Comparison of ENCODE assay signal across 8 cellular contexts in the genomic region with DNA sequence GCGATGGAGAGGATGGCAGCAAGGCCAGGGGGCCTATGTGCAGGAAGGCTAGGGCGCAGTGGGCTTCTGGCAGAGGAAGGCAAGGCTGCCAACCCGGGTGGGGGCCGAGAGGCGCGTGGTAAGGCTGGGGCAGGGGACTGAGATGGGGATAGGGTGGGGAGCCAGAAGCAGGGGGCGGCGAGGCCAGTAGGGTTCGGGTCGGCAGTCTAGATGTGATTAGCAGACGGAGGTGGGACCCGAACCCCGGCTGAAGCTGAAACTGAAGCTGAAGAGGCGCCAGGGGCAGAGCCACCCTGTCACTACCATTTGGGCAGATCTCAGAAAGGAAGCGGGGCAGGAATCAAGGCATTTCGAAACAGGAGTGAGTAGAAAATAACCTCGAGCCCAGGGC. TPM values are rescaled to one million over a fixed set of nuclear protein-coding genes. Genes with fewer than 3 reads are reported as not detected.
DNase-seq lines count a peak whose midpoint lies in the region; ATAC-seq and TF ChIP-seq lines count a peak whose summit lies in the region.

No MANE protein-coding gene starts in this region.

- H3K4me3 ChIP-seq in Jurkat, Clone E6-1 (ENCODE audit: low read length): peak overlapping the region; percentile 80
- peak overlapping the region; percentile 83 to 90 for H3K4me3 ChIP-seq in esophagus (ENCODE audit: low read depth in 1 of 2, low read length in 2 of 2)
- H3K4me3 ChIP-seq in testis: peak overlapping the region; percentile 73 to 78

- no peaks in the 10 kb centered on the region for H3K27me3 ChIP-seq in esophagus (ENCODE audit: control insufficient read depth in 1 of 2, insufficient read depth in 2 of 2, low read length in 2 of 2)
- H3K27me3 ChIP-seq in testis: no peaks in the 10 kb centered on the region

- no peaks in the 10 kb centered on the region for H3K36me3 ChIP-seq in esophagus (ENCODE audit: control insufficient read depth in 2 of 2, insufficient read depth in 2 of 2, low read length in 1 of 2)
- no peaks in the 10 kb centered on the region for H3K36me3 ChIP-seq in testis (ENCODE audit: low read depth, missing control alignments)

- H3K27ac Mint-ChIP-seq in natural killer cell: no peak overlapping the region

- H3K9me3 ChIP-seq in esophagus (ENCODE audit: control insufficient read depth in 2 of 2, insufficient read depth in 1 of 2, low read depth in 1 of 2, low read length in 1 of 2): no peaks in the 10 kb centered on the region
- no peaks in the 10 kb centered on the region for H3K9me3 ChIP-seq in testis

- 2 to 5% methylated on average over 17 of the region's 17 CpGs for WGBS in esophagus, 2 donors
- WGBS in testis, 2 donors: 1 to 2% methylated on average over 16 to 17 of the region's 17 CpGs

- no peaks in the 10 kb centered on the region for H3K9me3 Mint-ChIP-seq in natural killer cell

- H3K4me1 Mint-ChIP-seq in natural killer cell: peaks cover 26 to 28% of the 10 kb centered on the region in 2 donors

- ATAC-seq in GM21526 (IDR thresholded peaks at IDR 0.05; ENCODE audit: low FRiP score, unreplicated experiment) (peak; percentile 5), natural killer cell (peak in 1 of 3 donors; percentile 43)

- H3K27ac ChIP-seq in esophagus (ENCODE audit: low read depth in 2 of 2, low read length in 1 of 2) (peak overlapping the region; percentile 82 to 86), testis (peak overlapping the region; percentile 82 to 89)

- H3K4me1 ChIP-seq in esophagus (ENCODE audit: control insufficient read depth in 2 of 2, insufficient read depth in 2 of 2, low read length in 1 of 2): peaks cover 2 to 3% of the 10 kb centered on the region in 2 donors
- H3K4me1 ChIP-seq in testis: peaks cover 16% of the 10 kb centered on the region

- no peak for TF ChIP-seq POLR2A in testis (IDR thresholded peaks at IDR 0.05)

- DNase-seq in Daoy (ENCODE audit: low read depth) (peak; percentile 33), natural killer cell (no peak), testis (peak; percentile 25), NCI-H1436 (lab: John Stamatoyannopoulos, UW) (no peak)
- no peak for DNase-seq in Jurkat, Clone E6-1 (ENCODE audit: low read depth, low spot score)
- peak; percentile 43 to 53 for DNase-seq in activated CD4-positive, alpha-beta T cell treated with anti-CD3 and anti-CD28 coated beads, Interleukin-2, amount 50 U/mL, for 48 hours

- peak overlapping the region; percentile 94 for H3K4me3 Mint-ChIP-seq in natural killer cell

- TF ChIP-seq CTCF in natural killer cell (IDR thresholded peaks at IDR 0.05): no peak
- no peak for TF ChIP-seq CTCF in testis (IDR thresholded peaks at IDR 0.05)

- no peaks in the 10 kb centered on the region for H3K36me3 Mint-ChIP-seq in natural killer cell

- peaks cover 0 to 2% of the 10 kb centered on the region in 2 donors for H3K27me3 Mint-ChIP-seq in natural killer cell (ENCODE audit: low read depth in 2 of 2)

- intact Hi-C loops in natural killer cell (cut with micrococcal nuclease) (loop anchor here (2.0 kb wide), 2 partner anchors 56 to 80 kb away; a partner anchor contains a TSS), testis (cut with DNase I; ENCODE audit: low total_unique reads) (no loop called here)

RNA-seq across cellular contexts. Expression of a gene that starts 0.5 kb away (rescaled TPM):
- 15.4 and 17.2 TPM in 2 replicates for total RNA-seq in Daoy (2014; rRNA removed; shearing (Covaris generic))
- 15.0 TPM for polyA plus RNA-seq in Jurkat, Clone E6-1 (2012; ENCODE audit: insufficient read depth, insufficient read length)
- polyA plus RNA-seq in esophagus (1 to 10 TPM; 1.5 to 2.0 TPM), testis (ENCODE audit: insufficient read depth, low read depth, low replicate concordance) (16.9 TPM)
- total RNA-seq in natural killer cell (1 to 10 TPM; 8.0 to 9.3 (median 9.1) TPM), testis (10 to 100 TPM; 30.9 to 40.1 TPM)

RNA-seq across cellular contexts. Expression of a gene that starts 0.8 kb away (rescaled TPM):
- 3.0 and 4.5 TPM in 2 replicates for total RNA-seq in Daoy (2014; rRNA removed; shearing (Covaris generic))
- not detected for polyA plus RNA-seq in Jurkat, Clone E6-1 (2012; ENCODE audit: insufficient read depth, insufficient read length)
- polyA plus RNA-seq in esophagus: under 1 TPM; 0.34 to 0.41 TPM
- under 1 TPM; 0.09 to 0.54 (median 0.40) TPM for total RNA-seq in natural killer cell
- total RNA-seq in testis: 10 to 100 TPM in 1 of 2 donors, 1 to 10 TPM in 1; 9.2 to 22.6 TPM
- polyA plus RNA-seq in testis (ENCODE audit: insufficient read depth, low read depth, low replicate concordance): 31.3 TPM

RNA-seq across cellular contexts. Expression of a gene that starts 46.9 kb away (rescaled TPM):
- total RNA-seq in Daoy (2014; rRNA removed; shearing (Covaris generic)): 1.3 and 1.4 TPM in 2 replicates
- polyA plus RNA-seq in Jurkat, Clone E6-1 (2012; ENCODE audit: insufficient read depth, insufficient read length): 0.63 TPM
- polyA plus RNA-seq in esophagus (under 1 TPM; 0.09 to 0.22 TPM), testis (ENCODE audit: insufficient read depth, low read depth, low replicate concordance) (18.0 TPM)
- total RNA-seq in natural killer cell (under 1 TPM; 0.25 to 0.52 (median 0.40) TPM), testis (10 to 100 TPM in 1 of 2 donors, 1 to 10 TPM in 1; 5.2 to 11.3 TPM)

RNA-seq across cellular contexts. Expression of a gene that starts 55.5 kb away (rescaled TPM):
- 48.9 and 78.4 TPM in 2 replicates for total RNA-seq in Daoy (2014; rRNA removed; shearing (Covaris generic))
- 45.0 TPM for polyA plus RNA-seq in Jurkat, Clone E6-1 (2012; ENCODE audit: insufficient read depth, insufficient read length)
- 10 to 100 TPM; 22.2 to 34.2 TPM for polyA plus RNA-seq in esophagus
- 1 to 10 TPM; 3.0 to 5.6 (median 5.2) TPM for total RNA-seq in natural killer cell
- total RNA-seq in testis: 10 to 100 TPM; 52.8 to 64.1 TPM
- polyA plus RNA-seq in testis (ENCODE audit: insufficient read depth, low read depth, low replicate concordance): 101 TPM

RNA-seq across cellular contexts. Expression of a gene that starts 55.7 kb away (rescaled TPM):
- 11.7 and 23.5 TPM in 2 replicates for total RNA-seq in Daoy (2014; rRNA removed; shearing (Covaris generic))
- polyA plus RNA-seq in Jurkat, Clone E6-1 (2012; ENCODE audit: insufficient read depth, insufficient read length): 18.6 TPM
- polyA plus RNA-seq in esophagus (10 to 100 TPM in 1 of 2 donors, 1 to 10 TPM in 1; 5.8 to 11.5 TPM), testis (ENCODE audit: insufficient read depth, low read depth, low replicate concordance) (108 TPM)
- total RNA-seq in natural killer cell (10 to 100 TPM in 1 of 3 donors, 1 to 10 TPM in 2; 6.7 to 10.9 (median 8.6) TPM), testis (100 to 1,000 TPM; 127 to 162 TPM)

Comparison
In these comparisons a context has a peak if more than half of its experiments do, and no peak if none do; other contexts are left out.
1. DNase-seq: peak in Daoy (single experiment), activated CD4-positive, alpha-beta T cell treated with anti-CD3 and anti-CD28 coated beads, Interleukin-2, amount 50 U/mL, for 48 hours (2 of 2) and testis (single experiment); none in Jurkat, Clone E6-1 (single experiment), natural killer cell (single experiment) and NCI-H1436 (single experiment).
2. Peak in every context shown above with its lines, with median percentiles within 50 percentile points of each other: H3K4me3 ChIP-seq.